In genomic region chr18:63302647-63303405, GRCh38 we compare ENCODE assay signal across 15 cellular contexts. TPM values are rescaled to one million over a fixed set of nuclear protein-coding genes. Genes with fewer than 3 reads are reported as not detected.
DNase-seq lines count a peak whose midpoint lies in the region; ATAC-seq and TF ChIP-seq lines count a peak whose summit lies in the region.
"Had no signal": no experiment of that assay in that cellular context is flagged by ENCODE, and none has a peak within 500 bp of the region (broad histone marks: within the 10 kb centered on the region; RNA-seq: fewer than 3 reads in every experiment).

No MANE protein-coding gene starts in this region.

- TF ChIP-seq CTCF in uterus (IDR thresholded peaks at IDR 0.05) (no peak), foreskin fibroblast (IDR thresholded peaks at IDR 0.05; ENCODE audit: low read depth, low read length) (no peak)

- POLR2A ChIA-PET in activated CD8-positive, alpha-beta T cell treated with anti-CD3 and anti-CD28 coated beads, Interleukin-2, amount 10 ng/mL, durations not matched to agents 7 days and 5 days (lab: Charles Lee): interaction anchor here (0.6 to 1.8 kb wide), 5 partner anchors 10 to 142 kb away, joined by 3 to 5 read pairs (median 4); no protein-coding TSS in a partner anchor

- H3K36me3 ChIP-seq in muscle layer of duodenum (ENCODE audit: control insufficient read depth in 1 of 2, insufficient read depth in 2 of 2, low read length in 2 of 2): no peaks in the 10 kb centered on the region
- no peaks in the 10 kb centered on the region for H3K36me3 ChIP-seq in uterus

- peak overlapping the region; percentile 55 for H3K4me3 Mint-ChIP-seq in activated CD8-positive, alpha-beta T cell treated with anti-CD3 and anti-CD28 coated beads, Interleukin-2, amount 10 ng/mL, durations not matched to agents 7 days and 5 days

- peaks cover 89% of the 10 kb centered on the region for H3K36me3 Mint-ChIP-seq in activated CD8-positive, alpha-beta T cell treated with anti-CD3 and anti-CD28 coated beads, Interleukin-2, amount 10 ng/mL, durations not matched to agents 7 days and 5 days (ENCODE audit: low read depth)

- peak; percentile 26 for ATAC-seq in activated CD8-positive, alpha-beta T cell treated with anti-CD3 and anti-CD28 coated beads, Interleukin-2, amount 10 ng/mL, durations not matched to agents 7 days and 5 days
- ATAC-seq in GM21390 (IDR thresholded peaks at IDR 0.05; ENCODE audit: unreplicated experiment): no peak
- ATAC-seq: HCT116, Right ventricle myocardium inferior had no signal

- peaks cover 94% of the 10 kb centered on the region for H3K4me1 Mint-ChIP-seq in activated CD8-positive, alpha-beta T cell treated with anti-CD3 and anti-CD28 coated beads, Interleukin-2, amount 10 ng/mL, durations not matched to agents 7 days and 5 days (ENCODE audit: low read depth)

- intact Hi-C loops in uterus (cut with DNase I; ENCODE audit: low total_unique reads): no loop called here

- no peaks in the 10 kb centered on the region for H3K27me3 Mint-ChIP-seq in activated CD8-positive, alpha-beta T cell treated with anti-CD3 and anti-CD28 coated beads, Interleukin-2, amount 10 ng/mL, durations not matched to agents 7 days and 5 days (ENCODE audit: low read depth)

- H3K27me3 ChIP-seq in muscle layer of duodenum (ENCODE audit: low read depth, low read length): no peaks in the 10 kb centered on the region
- no peaks in the 10 kb centered on the region for H3K27me3 ChIP-seq in uterus
- H3K27me3 ChIP-seq: BE2C had no signal

- H3K9me3 ChIP-seq in muscle layer of duodenum (ENCODE audit: control insufficient read depth in 1 of 2, low read length in 2 of 2): no peaks in the 10 kb centered on the region
- H3K9me3 ChIP-seq in uterus: no peaks in the 10 kb centered on the region
- H3K9me3 ChIP-seq: BE2C had no signal

- no peak overlapping the region for H3K4me3 ChIP-seq in muscle layer of duodenum (ENCODE audit: low read depth in 1 of 2, low read length in 2 of 2)
- H3K4me3 ChIP-seq in uterus: no peak overlapping the region
- no peak overlapping the region for H3K4me3 ChIP-seq in foreskin fibroblast (ENCODE audit: low read depth in 1 of 2, low read length in 2 of 2)

- peak overlapping the region; percentile 84 for H3K27ac Mint-ChIP-seq in activated CD8-positive, alpha-beta T cell treated with anti-CD3 and anti-CD28 coated beads, Interleukin-2, amount 10 ng/mL, durations not matched to agents 7 days and 5 days

- CTCF ChIA-PET in activated CD8-positive, alpha-beta T cell treated with anti-CD3 and anti-CD28 coated beads, Interleukin-2, amount 10 ng/mL, durations not matched to agents 7 days and 5 days (lab: Charles Lee): interaction anchor here (0.9 to 8.7 kb wide), 4 partner anchors 10 to 99 kb away, joined by 4 to 84 read pairs (median 7); partner anchors contain the start of gene BCL2

- H3K9me3 Mint-ChIP-seq in activated CD8-positive, alpha-beta T cell treated with anti-CD3 and anti-CD28 coated beads, Interleukin-2, amount 10 ng/mL, durations not matched to agents 7 days and 5 days (ENCODE audit: insufficient read depth): no peaks in the 10 kb centered on the region

- H3K27ac ChIP-seq in muscle layer of duodenum (ENCODE audit: low read length): peak overlapping the region; percentile 1
- peak overlapping the region; percentile 38 to 69 for H3K27ac ChIP-seq in uterus
- H3K27ac ChIP-seq: WERI-Rb-1 had no signal

- H3K4me1 ChIP-seq in muscle layer of duodenum (ENCODE audit: control insufficient read depth in 1 of 2, insufficient read depth in 2 of 2, low read length in 2 of 2): peaks cover 0 to 43% of the 10 kb centered on the region in 2 donors
- peaks cover 6 to 8% of the 10 kb centered on the region in 2 donors for H3K4me1 ChIP-seq in uterus
- H3K4me1 ChIP-seq: BE2C had no signal

- peak; percentile 30 for DNase-seq in stimulated activated CD4-positive, alpha-beta T cell treated with anti-CD3 and anti-CD28 coated beads, Interleukin-15, amount 100 ng/mL, for 24 hours
- DNase-seq in stimulated activated CD4-positive, alpha-beta T cell treated with anti-CD3 and anti-CD28 coated beads, Interleukin-4, amount 100 ng/mL, for 1 hour: no peak
- no peak for DNase-seq in activated CD8-positive, alpha-beta T cell treated with anti-CD3 and anti-CD28 coated beads, Interleukin-2, amount 10 ng/mL, durations not matched to agents 7 days and 5 days
- DNase-seq in uterus: no peak
- DNase-seq in foreskin fibroblast: no peak
- no peak for DNase-seq in NCI-H1436 treated with DMSO at 0.1 percent for 48 hours (lab: John Stamatoyannopoulos, UW)
- DNase-seq: activated gamma-delta T cell treated with Interleukin-2 at 50 U/mL for 16 hours; BE2C; midbrain; stimulated activated naive CD4-positive, alpha-beta T cell; WERI-Rb-1 had no signal

- no peak for TF ChIP-seq POLR2A in uterus (IDR thresholded peaks at IDR 0.05)

RNA-seq across cellular contexts. Expression of gene BCL2, which starts 16.7 kb away (rescaled TPM):
- total RNA-seq in activated CD8-positive, alpha-beta T cell treated with anti-CD3 and anti-CD28 coated beads, Interleukin-2, amount 10 ng/mL, durations not matched to agents 7 days and 5 days: 100 to 1,000 TPM; 140 TPM
- total RNA-seq in uterus: 10 to 100 TPM; 16.1 to 61.1 (median 36.9) TPM
